ENCODE assay signal across 19 cellular contexts in genomic region chr9:18485691-18486090, GRCh38. TPM values are rescaled to one million over a fixed set of nuclear protein-coding genes. Genes with fewer than 3 reads are reported as not detected.
DNase-seq lines count a peak whose midpoint lies in the region; ATAC-seq and TF ChIP-seq lines count a peak whose summit lies in the region.
"Had no signal": no experiment of that assay in that cellular context is flagged by ENCODE, and none has a peak within 500 bp of the region (broad histone marks: within the 10 kb centered on the region; RNA-seq: fewer than 3 reads in every experiment).

No MANE protein-coding gene starts in this region.

- peaks cover 3 to 5% of the 10 kb centered on the region in 2 donors for H3K4me1 ChIP-seq in aorta (ENCODE audit: control insufficient read depth in 1 of 2, insufficient read depth in 2 of 2, low read length in 2 of 2)

- peak; percentile 5 for DNase-seq in HFFc6
- peak; percentile 45 for DNase-seq in astrocyte of the hippocampus (ENCODE audit: low read depth, low spot score)
- DNase-seq in glomerular visceral epithelial cell (ENCODE audit: extremely low spot score) = peak; percentile 46
- DNase-seq in aorta = no peak
- DNase-seq in stimulated activated CD8-positive, alpha-beta memory T cell treated with anti-CD3 and anti-CD28 coated beads, Interleukin-4, amount 100 ng/mL, for 48 hours = no peak
- no peak for DNase-seq in effector CD4-positive, alpha-beta T cell
- no peak for DNase-seq in activated T-helper 1 cell treated with anti-CD3 and anti-CD28 coated beads, Interleukin-12 subunit alpha, Interleukin-12 subunit beta, Interleukin-2, Interleukin-4 antibody, amounts not matched to agents 30 ng/mL and 10 ng/mL and 1 ng/mL, durations not matched to agents 14 hours and 24 hours and 36 hours (ENCODE audit: low spot score)
- DNase-seq: activated CD4-positive, CD25-positive, alpha-beta regulatory T cell treated with anti-CD3 and anti-CD28 coated beads, Interleukin-2, amount 50 U/mL, for 72 hours; activated T-cell treated with anti-CD3 and anti-CD28 coated beads, Interleukin-2, amount 50 U/mL, for 48 hours; CD4-positive, alpha-beta memory T cell; GF-D8; NCI-H187; NCI-H748 treated with DMSO at 0.1 percent for 48 hours; SHP77; stimulated activated naive B cell treated with anti-CD40 and anti-IgM and Interleukin-4, amounts not matched to agents 10 μg/mL and 1 μg/mL and 100 μg/mL, for 72 hours; SW 1271 had no signal

- no peaks in the 10 kb centered on the region for H3K27me3 ChIP-seq in aorta (ENCODE audit: control insufficient read depth in 1 of 2, insufficient read depth in 2 of 2, low read length in 1 of 2)
- H3K27me3 ChIP-seq: vagina had no signal

- no peak for TF ChIP-seq CTCF in HFFc6 (IDR thresholded peaks at IDR 0.05)

- peaks cover 17% of the 10 kb centered on the region for H3K9me3 Mint-ChIP-seq in HFFc6
- no peaks in the 10 kb centered on the region for H3K9me3 Mint-ChIP-seq in activated T-helper 1 cell treated with anti-CD3 and anti-CD28 coated beads, Interleukin-12 subunit alpha, Interleukin-12 subunit beta, Interleukin-2, Interleukin-4 antibody, amounts not matched to agents 30 ng/mL and 10 ng/mL and 1 ng/mL, durations not matched to agents 14 hours and 24 hours and 36 hours
- H3K9me3 Mint-ChIP-seq: activated naive CD4-positive, alpha-beta T cell treated with anti-CD3 and anti-CD28 coated beads, Interleukin-2, amount 50 U/mL, for 24 hours; stimulated activated naive B cell treated with anti-CD40 and anti-IgM and Interleukin-4, amounts not matched to agents 10 μg/mL and 1 μg/mL and 100 μg/mL, for 72 hours had no signal

- H3K4me3 ChIP-seq in aorta (ENCODE audit: low read length in 2 of 2) = no peak overlapping the region
- H3K4me3 ChIP-seq: skin epidermis, vagina had no signal

- no peak overlapping the region for H3K27ac ChIP-seq in aorta (ENCODE audit: low read depth in 1 of 2, low read length in 2 of 2)
- H3K27ac ChIP-seq: skin epidermis, vagina had no signal

- ATAC-seq in aorta (ENCODE audit: low FRiP score) = peak; percentile 16
- ATAC-seq: stimulated activated naive B cell treated with anti-CD40 and anti-IgM and Interleukin-4, amounts not matched to agents 10 μg/mL and 1 μg/mL and 100 μg/mL, for 72 hours had no signal

- H3K4me1 Mint-ChIP-seq in HFFc6 (ENCODE audit: low read depth) = peaks cover 53% of the 10 kb centered on the region
- H3K4me1 Mint-ChIP-seq in activated T-helper 1 cell treated with anti-CD3 and anti-CD28 coated beads, Interleukin-12 subunit alpha, Interleukin-12 subunit beta, Interleukin-2, Interleukin-4 antibody, amounts not matched to agents 30 ng/mL and 10 ng/mL and 1 ng/mL, durations not matched to agents 14 hours and 24 hours and 36 hours (ENCODE audit: low read depth) = no peaks in the 10 kb centered on the region
- H3K4me1 Mint-ChIP-seq: activated naive CD4-positive, alpha-beta T cell treated with anti-CD3 and anti-CD28 coated beads, Interleukin-2, amount 50 U/mL, for 24 hours; CD4-positive, alpha-beta memory T cell; stimulated activated naive B cell treated with anti-CD40 and anti-IgM and Interleukin-4, amounts not matched to agents 10 μg/mL and 1 μg/mL and 100 μg/mL, for 72 hours had no signal

- H3K4me3 Mint-ChIP-seq in HFFc6 = no peak overlapping the region
- no peak overlapping the region for H3K4me3 Mint-ChIP-seq in activated T-helper 1 cell treated with anti-CD3 and anti-CD28 coated beads, Interleukin-12 subunit alpha, Interleukin-12 subunit beta, Interleukin-2, Interleukin-4 antibody, amounts not matched to agents 30 ng/mL and 10 ng/mL and 1 ng/mL, durations not matched to agents 14 hours and 24 hours and 36 hours
- H3K4me3 Mint-ChIP-seq: activated naive CD4-positive, alpha-beta T cell treated with anti-CD3 and anti-CD28 coated beads, Interleukin-2, amount 50 U/mL, for 24 hours; CD4-positive, alpha-beta memory T cell; stimulated activated naive B cell treated with anti-CD40 and anti-IgM and Interleukin-4, amounts not matched to agents 10 μg/mL and 1 μg/mL and 100 μg/mL, for 72 hours had no signal

- WGBS in aorta, 2 donors = 93 to 95% methylated on average over 2 of the region's 2 CpGs

- intact Hi-C loops in aorta (cut with DNase I) = no loop called here
- intact Hi-C loops in activated T-helper 1 cell treated with anti-CD3 and anti-CD28 coated beads, Interleukin-12 subunit alpha, Interleukin-12 subunit beta, Interleukin-2, Interleukin-4 antibody, amounts not matched to agents 30 ng/mL and 10 ng/mL and 1 ng/mL, durations not matched to agents 14 hours and 24 hours and 36 hours (cut with micrococcal nuclease) = no loop called here

- no peaks in the 10 kb centered on the region for H3K36me3 ChIP-seq in aorta (ENCODE audit: control insufficient read depth in 1 of 2, insufficient read depth in 2 of 2, low read length in 1 of 2)
- H3K36me3 ChIP-seq: vagina had no signal

- H3K9me3 ChIP-seq in aorta (ENCODE audit: control insufficient read depth, low read length) = no peaks in the 10 kb centered on the region
- H3K9me3 ChIP-seq: vagina had no signal

- peak overlapping the region; percentile 59 for H3K27ac Mint-ChIP-seq in HFFc6
- no peak overlapping the region for H3K27ac Mint-ChIP-seq in activated T-helper 1 cell treated with anti-CD3 and anti-CD28 coated beads, Interleukin-12 subunit alpha, Interleukin-12 subunit beta, Interleukin-2, Interleukin-4 antibody, amounts not matched to agents 30 ng/mL and 10 ng/mL and 1 ng/mL, durations not matched to agents 14 hours and 24 hours and 36 hours
- H3K27ac Mint-ChIP-seq: activated naive CD4-positive, alpha-beta T cell treated with anti-CD3 and anti-CD28 coated beads, Interleukin-2, amount 50 U/mL, for 24 hours; CD4-positive, alpha-beta memory T cell; stimulated activated naive B cell treated with anti-CD40 and anti-IgM and Interleukin-4, amounts not matched to agents 10 μg/mL and 1 μg/mL and 100 μg/mL, for 72 hours had no signal

- no peaks in the 10 kb centered on the region; the same call in 1 of the 2 replicates for H3K27me3 Mint-ChIP-seq in HFFc6 (ENCODE audit: insufficient read depth)
- H3K27me3 Mint-ChIP-seq in activated T-helper 1 cell treated with anti-CD3 and anti-CD28 coated beads, Interleukin-12 subunit alpha, Interleukin-12 subunit beta, Interleukin-2, Interleukin-4 antibody, amounts not matched to agents 30 ng/mL and 10 ng/mL and 1 ng/mL, durations not matched to agents 14 hours and 24 hours and 36 hours (ENCODE audit: insufficient read depth) = no peaks in the 10 kb centered on the region
- H3K27me3 Mint-ChIP-seq: CD4-positive, alpha-beta memory T cell had no signal

- H3K36me3 Mint-ChIP-seq in HFFc6 (ENCODE audit: low read depth) = peaks cover 75% of the 10 kb centered on the region
- H3K36me3 Mint-ChIP-seq in activated T-helper 1 cell treated with anti-CD3 and anti-CD28 coated beads, Interleukin-12 subunit alpha, Interleukin-12 subunit beta, Interleukin-2, Interleukin-4 antibody, amounts not matched to agents 30 ng/mL and 10 ng/mL and 1 ng/mL, durations not matched to agents 14 hours and 24 hours and 36 hours (ENCODE audit: low read depth) = no peaks in the 10 kb centered on the region
- H3K36me3 Mint-ChIP-seq: activated naive CD4-positive, alpha-beta T cell treated with anti-CD3 and anti-CD28 coated beads, Interleukin-2, amount 50 U/mL, for 24 hours; CD4-positive, alpha-beta memory T cell; stimulated activated naive B cell treated with anti-CD40 and anti-IgM and Interleukin-4, amounts not matched to agents 10 μg/mL and 1 μg/mL and 100 μg/mL, for 72 hours had no signal

RNA-seq across cellular contexts. Expression of gene ADAMTSL1, which starts 11.7 kb away (rescaled TPM):
- 10 to 100 TPM; 37.3 to 98.1 (median 90.8) TPM for total RNA-seq in HFFc6 (2021; fragmentation: NEBNext Ultra II Directional; extraction: Animal tissue kit (Norgen Biotek cat#: 25700))
- 10 to 100 TPM; 50.4 to 54.2 TPM for total RNA-seq in aorta
- 1 to 10 TPM; 6.6 to 9.5 TPM for polyA plus RNA-seq in aorta
- not detected in 2 replicates for total RNA-seq in activated T-helper 1 cell treated with anti-CD3 and anti-CD28 coated beads, Interleukin-12 subunit alpha, Interleukin-12 subunit beta, Interleukin-2, Interleukin-4 antibody, amounts not matched to agents 30 ng/mL and 10 ng/mL and 1 ng/mL, durations not matched to agents 14 hours and 24 hours and 36 hours
- total RNA-seq: CD4-positive, alpha-beta memory T cell had no signal
- polyA plus RNA-seq: CD4-positive, alpha-beta memory T cell had no signal

Comparison
In these comparisons a context has a peak if more than half of its experiments do, and no peak if none do; other contexts are left out.
1. DNase-seq: peak in HFFc6 (single experiment), astrocyte of the hippocampus (single experiment) and glomerular visceral epithelial cell (single experiment); none in aorta (0 of 2), stimulated activated CD8-positive, alpha-beta memory T cell treated with anti-CD3 and anti-CD28 coated beads, Interleukin-4, amount 100 ng/mL, for 48 hours (single experiment), effector CD4-positive, alpha-beta T cell (single experiment) and activated T-helper 1 cell treated with anti-CD3 and anti-CD28 coated beads, Interleukin-12 subunit alpha, Interleukin-12 subunit beta, Interleukin-2, Interleukin-4 antibody, amounts not matched to agents 30 ng/mL and 10 ng/mL and 1 ng/mL, durations not matched to agents 14 hours and 24 hours and 36 hours (single experiment).
2. RNA of gene ADAMTSL1, which starts 11.7 kb away (total RNA-seq): 37.3 to 98.1 TPM in HFFc6 and 50.4 to 54.2 TPM in aorta; not detected in activated T-helper 1 cell treated with anti-CD3 and anti-CD28 coated beads, Interleukin-12 subunit alpha, Interleukin-12 subunit beta, Interleukin-2, Interleukin-4 antibody, amounts not matched to agents 30 ng/mL and 10 ng/mL and 1 ng/mL, durations not matched to agents 14 hours and 24 hours and 36 hours; every median in the first group is over 10 times any median in the second.